Comparison of ENCODE assay signal across 25 cellular contexts in genomic region chr15:51226813-51227212, GRCh38.
DNase-seq lines count a peak whose midpoint lies in the region; ATAC-seq, FAIRE-seq and TF ChIP-seq lines count a peak whose summit lies in the region.
"Had no signal": no experiment of that assay in that cellular context is flagged by ENCODE, and none has a peak within 500 bp of the region (broad histone marks: within the 10 kb centered on the region; RNA-seq: fewer than 3 reads in every experiment).

No MANE protein-coding gene starts in this region.

- H3K36me3 ChIP-seq in Karpas-422 (ENCODE audit: insufficient read depth, low read length) (no peaks in the 10 kb centered on the region), GM12878 (ENCODE audit: control insufficient read depth in 2 of 2, insufficient read depth in 2 of 2, low read length in 1 of 2) (no peaks in the 10 kb centered on the region), endothelial cell of umbilical vein (ENCODE audit: control insufficient read depth in 2 of 2, extremely low read depth in 1 of 2, insufficient read depth in 2 of 2, low read length in 2 of 2) (no peaks in the 10 kb centered on the region)
- H3K36me3 ChIP-seq: BE2C, BLaER1 had no signal

- H3K4me3 ChIP-seq in Karpas-422 (ENCODE audit: low read length), result no peak overlapping the region
- H3K4me3 ChIP-seq in GM12878, result no peak overlapping the region
- H3K4me3 ChIP-seq in endothelial cell of umbilical vein (replicated peaks in 1 of 3; ENCODE audit: insufficient read depth in 1 of 3, low read depth in 1 of 3, low read length in 3 of 3), result no peak overlapping the region
- H3K4me3 ChIP-seq: BLaER1 had no signal

- no peaks in the 10 kb centered on the region for H3K9me1 ChIP-seq in endothelial cell of umbilical vein (replicated peaks; ENCODE audit: control insufficient read depth, extremely low read depth, insufficient read depth, low read length)

- no peak for TF ChIP-seq EP300 in GM12878 (IDR thresholded peaks at IDR 0.05; ENCODE audit: borderline replicate concordance in 1 of 2, control insufficient read depth in 1 of 2, low read depth in 2 of 2, low read length in 2 of 2)

- SMC1A ChIA-PET in GM12878 (lab: Charles Lee; ENCODE audit: uncharacterized antibody, unreplicated experiment), result interaction anchor here (0.7 to 4.0 kb wide), 9 partner anchors 11 to 175 kb away, joined by 3 to 23 read pairs (median 4); no protein-coding TSS in a partner anchor

- no peak for TF ChIP-seq CTCF in GM12878 (IDR thresholded peaks at IDR 0.05 in 2 of 3, conservative IDR thresholded peaks at IDR 0.05 in 1 of 3; ENCODE audit: control insufficient read depth in 2 of 3, extremely low read depth in 1 of 3, insufficient read depth in 1 of 3, low read depth in 3 of 3, low read length in 3 of 3)
- TF ChIP-seq CTCF in endothelial cell of umbilical vein (IDR thresholded peaks at IDR 0.05; ENCODE audit: extremely low read depth in 1 of 2, insufficient read depth in 1 of 2, low read depth in 1 of 2, low read length in 2 of 2), result no peak
- TF ChIP-seq CTCF in GM10266 (IDR thresholded peaks at IDR 0.05; ENCODE audit: control insufficient read depth, insufficient read depth, low read depth, missing control alignments), result no peak

- intact Hi-C loops in GM12878 (cut with micrococcal nuclease; ENCODE audit: unreplicated experiment) (no loop called here), endothelial cell of umbilical vein (cut with micrococcal nuclease) (no loop called here), cardiac septum (cut with DNase I) (no loop called here)

- no peak for TF ChIP-seq RAD21 in GM12878 (IDR thresholded peaks at IDR 0.05; ENCODE audit: insufficient read depth, low read depth, low read length)

- H3K9me2 ChIP-seq in Karpas-422 (replicated peaks; ENCODE audit: insufficient read depth, low read length), result no peaks in the 10 kb centered on the region

- in situ Hi-C loops in GM12878 (cut with MboI), result no loop called here

- WGBS in GM12878 (ENCODE audit: insufficient coverage, insufficient replicate concordance, low lambda C conversion rate, missing lambda C conversion rate), result 64% methylated on average over 3 of the region's 3 CpGs

- POLR2A ChIA-PET in GM12878 (lab: Charles Lee) (interaction anchor here (0.8 kb wide), 1 partner anchor 13 kb away, joined by 8 read pairs; no protein-coding TSS in a partner anchor), endothelial cell of umbilical vein (lab: Charles Lee) (no interaction called here)

- H3K27ac ChIP-seq in Karpas-422 (ENCODE audit: low read length) (no peak overlapping the region), GM12878 (ENCODE audit: control insufficient read depth, insufficient read depth) (no peak overlapping the region), endothelial cell of umbilical vein (ENCODE audit: insufficient read depth, low read depth, low read length) (no peak overlapping the region)
- H3K27ac ChIP-seq: BLaER1 had no signal

- CTCF ChIA-PET in GM12878 (lab: Yijun Ruan, JAX) (interaction anchor here (1.0 to 8.2 kb wide), 8 partner anchors 11 to 272 kb away, joined by 3 to 92 read pairs (median 5); no protein-coding TSS in a partner anchor), endothelial cell of umbilical vein (lab: Charles Lee) (interaction anchor here (0.9 to 5.6 kb wide), 5 partner anchors 8 to 177 kb away, joined by 3 to 78 read pairs (median 20); no protein-coding TSS in a partner anchor)

- H2AFZ ChIP-seq in Karpas-422 (ENCODE audit: low read length), result peak overlapping the region; percentile 2; the same call in 1 of the 2 replicates
- H2AFZ ChIP-seq in GM12878 (ENCODE audit: control insufficient read depth, low read depth, low read length), result no peak overlapping the region
- no peak overlapping the region for H2AFZ ChIP-seq in endothelial cell of umbilical vein (ENCODE audit: low read depth, low read length)

- H3K27me3 ChIP-seq in Karpas-422 (ENCODE audit: low read length) (no peaks in the 10 kb centered on the region), GM12878 (replicated peaks in 1 of 2; ENCODE audit: control insufficient read depth in 2 of 2, insufficient read depth in 2 of 2, low read length in 1 of 2) (no peaks in the 10 kb centered on the region), endothelial cell of umbilical vein (ENCODE audit: control insufficient read depth in 2 of 2, insufficient read depth in 2 of 2, low read length in 2 of 2) (peaks cover 8 to 12% of the 10 kb centered on the region in 2 experiments)
- H3K27me3 ChIP-seq: BLaER1 had no signal

- RAD21 ChIA-PET in GM12878 (lab: Charles Lee; ENCODE audit: unreplicated experiment), result interaction anchor here (1.7 to 3.4 kb wide), 2 partner anchors 12 to 56 kb away, joined by 7 to 8 read pairs; no protein-coding TSS in a partner anchor

- H4K20me1 ChIP-seq in Karpas-422 (ENCODE audit: insufficient read depth, low read depth, low read length), result no peaks in the 10 kb centered on the region
- no peaks in the 10 kb centered on the region for H4K20me1 ChIP-seq in GM12878 (ENCODE audit: control insufficient read depth, insufficient read depth)
- no peaks in the 10 kb centered on the region for H4K20me1 ChIP-seq in endothelial cell of umbilical vein (replicated peaks; ENCODE audit: control insufficient read depth, extremely low read depth, insufficient read depth, low read length)
- H4K20me1 ChIP-seq: BLaER1 had no signal

- no peak for FAIRE-seq in GM12878 (lab: Jason Lieb, UNC)
- peak; percentile 24 for FAIRE-seq in endothelial cell of umbilical vein (lab: Jason Lieb, UNC)
- FAIRE-seq: A204.1, GM18507, GM19239 had no signal

- BruUV-seq in GM12878 (replicated peaks; lab: Mats Ljungman, UMichigan) (no TSS peak), endothelial cell of umbilical vein (replicated peaks; lab: Mats Ljungman, UMichigan) (no TSS peak)

- no peak for ATAC-seq in GM12878

- DNase-seq in Karpas-422, result no peak
- no peak for DNase-seq in GM12878 (ENCODE audit: low read depth, low spot score)
- no peak for DNase-seq in endothelial cell of umbilical vein (ENCODE audit: low read depth, low spot score)
- DNase-seq in NCI-H345 (lab: John Stamatoyannopoulos, UW), result no peak
- no peak for DNase-seq in cardiac septum (ENCODE audit: low spot score)
- DNase-seq in GM10266 (ENCODE audit: extremely low spot score), result no peak
- DNase-seq: 8988T; ACHN; BE2C; C1 segment of cervical spinal cord; CD4-positive, alpha-beta memory T cell; CD4-positive, CD25-positive, alpha-beta regulatory T cell; CD8-positive, alpha-beta memory T cell; COR-L47; DMS 273 treated with DMSO at 0.1 percent for 48 hours; DMS153; DMS53; DMS79; DND-41; EL; GDM1 had no signal

- H3K79me2 ChIP-seq in Karpas-422 (ENCODE audit: low read length), result no peaks in the 10 kb centered on the region
- H3K79me2 ChIP-seq in GM12878 (ENCODE audit: control insufficient read depth, insufficient read depth, low read length), result no peaks in the 10 kb centered on the region
- no peaks in the 10 kb centered on the region for H3K79me2 ChIP-seq in endothelial cell of umbilical vein (ENCODE audit: control insufficient read depth, insufficient read depth, low read length)

- H3K9me3 ChIP-seq in Karpas-422 (ENCODE audit: low read length), result no peaks in the 10 kb centered on the region
- H3K9me3 ChIP-seq in GM12878 (replicated peaks; ENCODE audit: control insufficient read depth, insufficient read depth, low read length), result no peaks in the 10 kb centered on the region
- H3K9me3 ChIP-seq in endothelial cell of umbilical vein (replicated peaks; ENCODE audit: control insufficient read depth, insufficient read depth, low read length), result no peaks in the 10 kb centered on the region
- H3K9me3 ChIP-seq: BE2C, BLaER1 had no signal

- H3K9ac ChIP-seq in Karpas-422 (ENCODE audit: low read length) (no peak overlapping the region; the same call in 1 of the 2 replicates), GM12878 (ENCODE audit: control insufficient read depth, insufficient read depth, low read length) (no peak overlapping the region), endothelial cell of umbilical vein (replicated peaks; ENCODE audit: extremely low read depth, insufficient read depth, low read length) (no peak overlapping the region)
- H3K9ac ChIP-seq: BLaER1 had no signal

- dilution Hi-C loops in endothelial cell of umbilical vein (cut with MboI; ENCODE audit: extremely low pct_ligation_motif_present, low sequenced_read_pairs), result no loop called here

- H3K4me1 ChIP-seq in Karpas-422 (ENCODE audit: low read length) (peaks cover 59% of the 10 kb centered on the region), GM12878 (ENCODE audit: control insufficient read depth, insufficient read depth, low read length) (peaks cover 16% of the 10 kb centered on the region), endothelial cell of umbilical vein (ENCODE audit: control insufficient read depth, extremely low read depth, insufficient read depth, low read length) (peaks cover 27% of the 10 kb centered on the region)

- H3K4me2 ChIP-seq in Karpas-422 (ENCODE audit: low read depth, low read length, poor library complexity, severe bottlenecking), result peak overlapping the region; percentile 45
- H3K4me2 ChIP-seq in GM12878 (ENCODE audit: control insufficient read depth, insufficient read depth), result no peak overlapping the region
- H3K4me2 ChIP-seq in endothelial cell of umbilical vein (ENCODE audit: insufficient read depth, low read length), result no peak overlapping the region
- H3K4me2 ChIP-seq: BLaER1 had no signal

- TF ChIP-seq POLR2A in GM12878 (IDR thresholded peaks at IDR 0.05; ENCODE audit: low read depth, low read length) (no peak), endothelial cell of umbilical vein (IDR thresholded peaks at IDR 0.05; ENCODE audit: low read depth, low read length) (no peak)

TF ChIP-seq in GM12878, 131 proteins besides CTCF, POLR2A, EP300 and RAD21 (continues in another document):
- no peak for TF ChIP-seq SP1 (IDR thresholded peaks at IDR 0.05; ENCODE audit: low read depth, low read length)
- TF ChIP-seq ZNF622 (IDR thresholded peaks at IDR 0.05), result no peak

TF ChIP-seq in endothelial cell of umbilical vein, 7 proteins besides CTCF, POLR2A, EP300 and RAD21:
- no peak for TF ChIP-seq MYC (IDR thresholded peaks at IDR 0.05; ENCODE audit: low read depth, low read length)
- TF ChIP-seq MAX (IDR thresholded peaks at IDR 0.05; ENCODE audit: insufficient read depth, insufficient read length), result no peak
- TF ChIP-seq GATA2 (IDR thresholded peaks at IDR 0.05; ENCODE audit: insufficient read depth, insufficient read length, low read depth, low read length), result no peak
- no peak for TF ChIP-seq POLR2AphosphoS5 (IDR thresholded peaks at IDR 0.05; ENCODE audit: insufficient read depth, low read depth, low read length)
- TF ChIP-seq EZH2 (IDR thresholded peaks at IDR 0.05; ENCODE audit: borderline replicate concordance, low read depth, low read length, severe bottlenecking), result no peak
- no peak for TF ChIP-seq FOS (IDR thresholded peaks at IDR 0.05; ENCODE audit: borderline replicate concordance, insufficient read depth, low read length)
- no peak for TF ChIP-seq JUN (IDR thresholded peaks at IDR 0.05; ENCODE audit: borderline replicate concordance, insufficient read depth, insufficient read length, low read depth)
